ENCODE assay signal across 10 cellular contexts in the genomic region with DNA sequence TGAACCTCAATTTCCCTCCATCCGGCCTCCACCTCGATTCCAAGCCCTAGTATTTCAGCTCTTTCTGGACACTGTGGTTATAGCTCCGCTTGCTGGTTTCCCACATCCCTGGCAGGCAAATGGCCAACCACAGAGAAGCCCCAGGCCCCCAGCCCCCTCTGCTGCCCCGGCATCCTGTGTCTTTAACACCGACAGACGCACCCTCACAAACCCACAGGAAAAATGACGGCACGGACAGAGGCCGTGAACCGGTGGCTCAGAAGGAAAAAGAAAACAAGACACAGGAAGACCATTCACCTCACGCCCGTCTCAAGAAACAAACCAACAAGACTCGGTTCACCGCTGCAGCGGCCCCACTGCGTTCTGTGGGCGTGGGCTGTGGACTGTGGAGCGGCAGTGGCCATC. TPM values are rescaled to one million over a fixed set of nuclear protein-coding genes. Genes with fewer than 3 reads are reported as not detected.
A peak's percentile ranks its signal among the peaks of the same experiment; 100 is the strongest.
DNase-seq lines count a peak whose midpoint lies in the region; ATAC-seq, FAIRE-seq and TF ChIP-seq lines count a peak whose summit lies in the region.
"Had no signal": no experiment of that assay in that cellular context is flagged by ENCODE, and none has a peak within 500 bp of the region (broad histone marks: within the 10 kb centered on the region; RNA-seq: fewer than 3 reads in every experiment).

No MANE protein-coding gene starts in this region.

- H3K4me2 ChIP-seq in astrocyte (ENCODE audit: low read length) = peak overlapping the region; percentile 66

- H3K9me3 ChIP-seq in CD4-positive, CD25-positive, alpha-beta regulatory T cell (ENCODE audit: control insufficient read depth in 2 of 2, low read length in 2 of 2) = no peaks in the 10 kb centered on the region
- H3K9me3 ChIP-seq in astrocyte (ENCODE audit: insufficient read depth, low read depth, low read length) = no peaks in the 10 kb centered on the region
- H3K9me3 ChIP-seq in naive thymus-derived CD4-positive, alpha-beta T cell (ENCODE audit: control insufficient read depth in 2 of 3, low read length in 3 of 3) = no peaks in the 10 kb centered on the region

- DNase-seq in CD4-positive, CD25-positive, alpha-beta regulatory T cell = peak in 1 of 3 donors; percentile 53
- DNase-seq in KBM-7 (peak; percentile 36), astrocyte (ENCODE audit: low read depth) (no peak), SKM-1 (lab: John Stamatoyannopoulos, UW; ENCODE audit: unreplicated experiment) (no peak), HFFc6 (no peak)
- DNase-seq in naive thymus-derived CD4-positive, alpha-beta T cell = no peak
- DNase-seq: Kasumi-1, NCI-H345 had no signal

- H3K4me1 ChIP-seq in CD4-positive, CD25-positive, alpha-beta regulatory T cell (ENCODE audit: control insufficient read depth, insufficient read depth, low read length, poor library complexity, severe bottlenecking) = peaks cover 57% of the 10 kb centered on the region
- peaks cover 42% of the 10 kb centered on the region for H3K4me1 ChIP-seq in astrocyte (ENCODE audit: insufficient read depth, low read length)
- peaks cover 16 to 57% of the 10 kb centered on the region in 2 donors for H3K4me1 ChIP-seq in naive thymus-derived CD4-positive, alpha-beta T cell (ENCODE audit: control insufficient read depth in 2 of 2, insufficient read depth in 2 of 2, low read length in 2 of 2)

- FAIRE-seq in astrocyte (lab: Jason Lieb, UNC) = no peak

- peaks cover 0 to 34% (median 16%) of the 10 kb centered on the region in 4 donors for H3K4me1 Mint-ChIP-seq in CD4-positive, CD25-positive, alpha-beta regulatory T cell
- peaks cover 11% of the 10 kb centered on the region for H3K4me1 Mint-ChIP-seq in astrocyte (ENCODE audit: low read depth, unreplicated experiment)
- H3K4me1 Mint-ChIP-seq in naive thymus-derived CD4-positive, alpha-beta T cell = peaks cover 7 to 43% (median 18%) of the 10 kb centered on the region in 7 donors
- H3K4me1 Mint-ChIP-seq in HFFc6 (ENCODE audit: low read depth) = peaks cover 32% of the 10 kb centered on the region

- POLR2A ChIA-PET in naive thymus-derived CD4-positive, alpha-beta T cell (lab: Charles Lee) = no interaction called here

- H2AFZ ChIP-seq in astrocyte (ENCODE audit: low read depth, low read length) = peak overlapping the region; percentile 28

- H3K9ac ChIP-seq in astrocyte (ENCODE audit: low read length) = no peak overlapping the region

- no peaks in the 10 kb centered on the region for H3K9me3 Mint-ChIP-seq in CD4-positive, CD25-positive, alpha-beta regulatory T cell
- H3K9me3 Mint-ChIP-seq in astrocyte (ENCODE audit: unreplicated experiment) (no peaks in the 10 kb centered on the region), HFFc6 (no peaks in the 10 kb centered on the region)
- H3K9me3 Mint-ChIP-seq in naive thymus-derived CD4-positive, alpha-beta T cell = no peaks in the 10 kb centered on the region

- peaks cover 12% of the 10 kb centered on the region for H4K20me1 ChIP-seq in astrocyte (ENCODE audit: insufficient read depth, low read length)

- no peak overlapping the region for H3K27ac ChIP-seq in CD4-positive, CD25-positive, alpha-beta regulatory T cell (ENCODE audit: insufficient read depth, low read length, poor library complexity, severe bottlenecking)
- no peak overlapping the region for H3K27ac ChIP-seq in astrocyte (ENCODE audit: low read depth, low read length)
- no peak overlapping the region for H3K27ac ChIP-seq in naive thymus-derived CD4-positive, alpha-beta T cell (ENCODE audit: low read depth, low read length)

- H3K27me3 Mint-ChIP-seq in CD4-positive, CD25-positive, alpha-beta regulatory T cell = peaks cover 14% of the 10 kb centered on the region
- H3K27me3 Mint-ChIP-seq in astrocyte (ENCODE audit: low read depth, unreplicated experiment) (no peaks in the 10 kb centered on the region), HFFc6 (ENCODE audit: insufficient read depth) (no peaks in the 10 kb centered on the region; the same call in 1 of the 2 replicates)
- peaks cover 0 to 9% (median 5%) of the 10 kb centered on the region in 5 donors for H3K27me3 Mint-ChIP-seq in naive thymus-derived CD4-positive, alpha-beta T cell

- no peak for TF ChIP-seq CTCF in astrocyte (IDR thresholded peaks at IDR 0.05; ENCODE audit: insufficient read depth, low read depth, low read length)
- no peak for TF ChIP-seq CTCF in HFFc6 (IDR thresholded peaks at IDR 0.05)

- no peak overlapping the region for H3K4me3 ChIP-seq in CD4-positive, CD25-positive, alpha-beta regulatory T cell (ENCODE audit: low read depth, low read length)
- H3K4me3 ChIP-seq in astrocyte (ENCODE audit: insufficient read depth, low read depth, low read length) = no peak overlapping the region
- no peak overlapping the region for H3K4me3 ChIP-seq in naive thymus-derived CD4-positive, alpha-beta T cell (ENCODE audit: low read length)

- H3K27ac Mint-ChIP-seq in CD4-positive, CD25-positive, alpha-beta regulatory T cell = peak overlapping the region; percentile 12 to 69 (median 36)
- H3K27ac Mint-ChIP-seq in astrocyte (ENCODE audit: unreplicated experiment) = no peak overlapping the region
- peak overlapping the region in 5 of 9 donors; percentile 43 to 80 (median 74) for H3K27ac Mint-ChIP-seq in naive thymus-derived CD4-positive, alpha-beta T cell
- no peak overlapping the region; the same call in 1 of the 2 replicates for H3K27ac Mint-ChIP-seq in HFFc6

- intact Hi-C loops in naive thymus-derived CD4-positive, alpha-beta T cell (cut with micrococcal nuclease) = no loop called here

- CTCF ChIA-PET in naive thymus-derived CD4-positive, alpha-beta T cell (lab: Charles Lee) = interaction anchor here (0.7 kb wide), 1 partner anchor 225 kb away, joined by 3 read pairs; no protein-coding TSS in a partner anchor

- peak in 1 of 2 donors; percentile 10 for ATAC-seq in CD4-positive, CD25-positive, alpha-beta regulatory T cell (ENCODE audit: low read depth in 2 of 2)
- ATAC-seq in naive thymus-derived CD4-positive, alpha-beta T cell = peak; percentile 36
- ATAC-seq in HG02763 (IDR thresholded peaks at IDR 0.05; ENCODE audit: unreplicated experiment) (no peak), GM21723 (IDR thresholded peaks at IDR 0.05; ENCODE audit: unreplicated experiment) (no peak)

- in situ Hi-C loops in KBM-7 (cut with MboI; ENCODE audit: low pct_unique_long_range_greater_than_20kb, low sequenced_read_pairs) = no loop called here

- no peaks in the 10 kb centered on the region for H3K36me3 ChIP-seq in CD4-positive, CD25-positive, alpha-beta regulatory T cell (ENCODE audit: control insufficient read depth, insufficient read depth, low read length)
- no peaks in the 10 kb centered on the region for H3K36me3 ChIP-seq in astrocyte (ENCODE audit: insufficient read depth, low read length)
- peaks cover 0 to 9% (median 0%) of the 10 kb centered on the region in 3 experiments for H3K36me3 ChIP-seq in naive thymus-derived CD4-positive, alpha-beta T cell (ENCODE audit: control insufficient read depth in 2 of 3, insufficient read depth in 3 of 3, low read length in 3 of 3)

- peaks cover 8% of the 10 kb centered on the region for H3K79me2 ChIP-seq in astrocyte (ENCODE audit: insufficient read depth, low read length)

- peak overlapping the region; percentile 43 to 85 (median 70) for H3K4me3 Mint-ChIP-seq in CD4-positive, CD25-positive, alpha-beta regulatory T cell
- H3K4me3 Mint-ChIP-seq in astrocyte (ENCODE audit: unreplicated experiment) (no peak overlapping the region), HFFc6 (no peak overlapping the region)
- peak overlapping the region in 9 of 10 donors; percentile 5 to 78 (median 56) for H3K4me3 Mint-ChIP-seq in naive thymus-derived CD4-positive, alpha-beta T cell

- no peaks in the 10 kb centered on the region for H3K36me3 Mint-ChIP-seq in CD4-positive, CD25-positive, alpha-beta regulatory T cell
- H3K36me3 Mint-ChIP-seq in astrocyte (ENCODE audit: low read depth, unreplicated experiment) = no peaks in the 10 kb centered on the region
- peaks cover 0 to 4% (median 0%) of the 10 kb centered on the region in 5 donors for H3K36me3 Mint-ChIP-seq in naive thymus-derived CD4-positive, alpha-beta T cell
- no peaks in the 10 kb centered on the region for H3K36me3 Mint-ChIP-seq in HFFc6 (ENCODE audit: low read depth)

- H3K27me3 ChIP-seq in CD4-positive, CD25-positive, alpha-beta regulatory T cell (ENCODE audit: control insufficient read depth, insufficient read depth, low read length) = no peaks in the 10 kb centered on the region
- no peaks in the 10 kb centered on the region for H3K27me3 ChIP-seq in astrocyte (ENCODE audit: insufficient read depth, low read length)
- H3K27me3 ChIP-seq in naive thymus-derived CD4-positive, alpha-beta T cell (ENCODE audit: control insufficient read depth in 2 of 2, insufficient read depth in 2 of 2, low read length in 2 of 2) = no peaks in the 10 kb centered on the region

RNA-seq across cellular contexts. Expression of gene CLIC3, which starts 1.5 kb away (rescaled TPM):
- 1.0 TPM for total RNA-seq in CD4-positive, CD25-positive, alpha-beta regulatory T cell
- polyA plus RNA-seq in CD4-positive, CD25-positive, alpha-beta regulatory T cell = 1 to 10 TPM in 3 of 4 donors, under 1 TPM in 1; 0.38 to 4.5 (median 2.9) TPM
- total RNA-seq in astrocyte = 0.39 and 0.48 TPM in 2 replicates
- total RNA-seq in naive thymus-derived CD4-positive, alpha-beta T cell = 10 to 100 TPM in 1 of 5 experiments, 1 to 10 TPM in 1, under 1 TPM in 2, not detected in 1; 0.46 to 13.0 (median 1.4) TPM
- under 1 TPM; 0.31 to 0.77 TPM for polyA plus RNA-seq in naive thymus-derived CD4-positive, alpha-beta T cell
- total RNA-seq in HFFc6 (2021; fragmentation: NEBNext Ultra II Directional; extraction: Animal tissue kit (Norgen Biotek cat#: 25700)) = 10 to 100 TPM in 2 of 6 experiments, 1 to 10 TPM in 4; 2.7 to 14.6 (median 4.0) TPM

RNA-seq across cellular contexts. Expression of gene PAXX, which starts 5.6 kb away (rescaled TPM):
- 83.3 TPM for total RNA-seq in CD4-positive, CD25-positive, alpha-beta regulatory T cell
- 10 to 100 TPM; 46.7 to 67.5 (median 66.0) TPM for polyA plus RNA-seq in CD4-positive, CD25-positive, alpha-beta regulatory T cell
- 15.3 and 18.8 TPM in 2 replicates for total RNA-seq in astrocyte
- total RNA-seq in naive thymus-derived CD4-positive, alpha-beta T cell = 10 to 100 TPM; 54.8 to 78.2 (median 68.0) TPM
- 10 to 100 TPM; 49.3 to 59.1 TPM for polyA plus RNA-seq in naive thymus-derived CD4-positive, alpha-beta T cell
- 10 to 100 TPM; 26.0 to 42.6 (median 29.0) TPM for total RNA-seq in HFFc6 (2021; fragmentation: NEBNext Ultra II Directional; extraction: Animal tissue kit (Norgen Biotek cat#: 25700))

RNA-seq across cellular contexts. Expression of gene LCNL1, which starts 15.0 kb away (rescaled TPM):
- total RNA-seq in CD4-positive, CD25-positive, alpha-beta regulatory T cell = not detected
- not detected for polyA plus RNA-seq in CD4-positive, CD25-positive, alpha-beta regulatory T cell
- total RNA-seq in astrocyte = 0.22 and 0.45 TPM in 2 replicates
- 1 to 10 TPM in 1 of 5 experiments, under 1 TPM in 2, not detected in 2; 0.12 to 1.9 (median 0.13) TPM for total RNA-seq in naive thymus-derived CD4-positive, alpha-beta T cell
- polyA plus RNA-seq in naive thymus-derived CD4-positive, alpha-beta T cell = not detected
- total RNA-seq in HFFc6 (2021; fragmentation: NEBNext Ultra II Directional; extraction: Animal tissue kit (Norgen Biotek cat#: 25700)) = not detected

RNA-seq across cellular contexts. Expression of gene PTGDS, which starts 20.5 kb away (rescaled TPM):
- total RNA-seq in CD4-positive, CD25-positive, alpha-beta regulatory T cell = 15.4 TPM
- under 1 TPM in 1 of 4 donors, not detected in 3; 0.47 TPM for polyA plus RNA-seq in CD4-positive, CD25-positive, alpha-beta regulatory T cell
- 5.0 and 5.6 TPM in 2 replicates for total RNA-seq in astrocyte
- total RNA-seq in naive thymus-derived CD4-positive, alpha-beta T cell = 10 to 100 TPM in 1 of 5 experiments, 1 to 10 TPM in 3, under 1 TPM in 1; 0.97 to 68.7 (median 4.3) TPM
- polyA plus RNA-seq in naive thymus-derived CD4-positive, alpha-beta T cell = not detected
- not detected for total RNA-seq in HFFc6 (2021; fragmentation: NEBNext Ultra II Directional; extraction: Animal tissue kit (Norgen Biotek cat#: 25700))

RNA-seq across cellular contexts. Expression of gene ABCA2, which starts 30.2 kb away (rescaled TPM):
- total RNA-seq in CD4-positive, CD25-positive, alpha-beta regulatory T cell = 135 TPM
- 1 to 10 TPM; 3.8 to 4.5 (median 4.3) TPM for polyA plus RNA-seq in CD4-positive, CD25-positive, alpha-beta regulatory T cell
- 16.2 and 20.0 TPM in 2 replicates for total RNA-seq in astrocyte
- 100 to 1,000 TPM in 1 of 5 experiments, 10 to 100 TPM in 4; 18.4 to 112 (median 26.7) TPM for total RNA-seq in naive thymus-derived CD4-positive, alpha-beta T cell
- 1 to 10 TPM; 1.8 to 2.5 TPM for polyA plus RNA-seq in naive thymus-derived CD4-positive, alpha-beta T cell
- 10 to 100 TPM; 18.3 to 36.3 (median 23.6) TPM for total RNA-seq in HFFc6 (2021; fragmentation: NEBNext Ultra II Directional; extraction: Animal tissue kit (Norgen Biotek cat#: 25700))

Comparison
In these comparisons a context has a peak if more than half of its experiments do, and no peak if none do; other contexts are left out.
1. H3K27ac Mint-ChIP-seq: peak in CD4-positive, CD25-positive, alpha-beta regulatory T cell (3 of 3) and naive thymus-derived CD4-positive, alpha-beta T cell (5 of 9); none in astrocyte (single experiment) and HFFc6 (single experiment).
2. H3K4me3 Mint-ChIP-seq: peak in CD4-positive, CD25-positive, alpha-beta regulatory T cell (4 of 4) and naive thymus-derived CD4-positive, alpha-beta T cell (9 of 10); none in astrocyte (single experiment) and HFFc6 (single experiment).